Comparison of ENCODE assay signal across 19 cellular contexts in the genomic region with DNA sequence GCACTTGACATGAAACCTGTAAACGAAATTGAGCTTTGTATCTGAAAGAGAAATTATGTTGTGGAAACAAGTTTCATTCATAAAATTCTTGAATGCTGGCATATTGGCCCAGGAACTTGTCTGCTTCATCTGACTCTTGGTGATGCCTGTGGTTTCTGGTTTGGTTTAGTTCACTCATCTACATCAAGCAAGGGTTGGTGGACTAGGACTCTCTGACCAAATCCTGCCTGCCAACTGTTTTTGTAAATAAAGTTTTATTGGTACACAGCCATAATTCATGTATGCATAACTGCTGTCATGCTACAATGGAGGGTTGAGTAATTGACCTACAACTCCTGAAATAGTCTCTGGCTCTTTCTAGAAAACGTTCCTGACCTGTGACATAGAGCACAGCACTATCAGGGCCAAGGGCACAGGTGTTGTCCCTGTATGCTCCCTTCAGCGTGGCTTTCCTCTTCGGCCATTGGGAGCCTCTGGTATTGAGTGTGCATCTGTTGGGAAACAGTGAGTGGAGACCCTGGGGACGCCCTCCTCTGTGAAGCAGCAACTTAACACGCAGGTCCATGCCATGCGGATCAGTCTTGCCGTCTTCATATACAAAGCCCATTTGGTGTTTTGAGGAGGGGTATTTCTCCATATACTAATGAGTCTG.
DNase-seq lines count a peak whose midpoint lies in the region; ATAC-seq and TF ChIP-seq lines count a peak whose summit lies in the region.
"Had no signal": no experiment of that assay in that cellular context is flagged by ENCODE, and none has a peak within 500 bp of the region (broad histone marks: within the 10 kb centered on the region; RNA-seq: fewer than 3 reads in every experiment).

No MANE protein-coding gene starts in this region.

- H3K4me3 ChIP-seq in GM12865 (ENCODE audit: low read depth, low read length) (no peak overlapping the region), RWPE2 (ENCODE audit: severe bottlenecking) (no peak overlapping the region), thyroid gland (replicated peaks in 1 of 3) (no peak overlapping the region)
- H3K4me3 ChIP-seq: A549, BLaER1, GM23248 had no signal

- no peak for ATAC-seq in RWPE2 (ENCODE audit: low read depth)
- ATAC-seq: A549, HCT116 had no signal

- H3K36me3 ChIP-seq in RWPE2 (ENCODE audit: low read depth) (no peaks in the 10 kb centered on the region), thyroid gland (no peaks in the 10 kb centered on the region)

- H3K9me3 ChIP-seq in RWPE2 (ENCODE audit: severe bottlenecking), result no peaks in the 10 kb centered on the region
- no peaks in the 10 kb centered on the region for H3K9me3 ChIP-seq in thyroid gland

- peaks cover 5% of the 10 kb centered on the region for H3K4me1 ChIP-seq in RWPE2 (ENCODE audit: insufficient read depth, poor library complexity, severe bottlenecking)
- H3K4me1 ChIP-seq in thyroid gland, result peaks cover 34 to 35% of the 10 kb centered on the region in 2 donors
- H3K4me1 ChIP-seq: A549 had no signal

- H3K27ac ChIP-seq in RWPE2 (ENCODE audit: poor library complexity, severe bottlenecking) (no peak overlapping the region), thyroid gland (peak overlapping the region; percentile 38 to 85 (median 59))
- H3K27ac ChIP-seq: A549, BLaER1, GM23248 had no signal

- CTCF ChIA-PET in HEK293T (lab: Yijun Ruan, JAX), result interaction anchor here (1.0 kb wide), 1 partner anchor 23 kb away, joined by 4 read pairs; no protein-coding TSS in a partner anchor

- TF ChIP-seq CTCF in GM12865 (IDR thresholded peaks at IDR 0.05; ENCODE audit: insufficient read depth, low read depth, low read length, missing control alignments) (no peak), RWPE2 (IDR thresholded peaks at IDR 0.05; ENCODE audit: poor library complexity, severe bottlenecking) (no peak), thyroid gland (IDR thresholded peaks at IDR 0.05) (no peak)

- POLR2A ChIA-PET in HEK293T (lab: Yijun Ruan, JAX), result no interaction called here

- intact Hi-C loops in thyroid gland (cut with DNase I), result no loop called here

- 90 to 92% methylated on average over 6 to 8 of the region's 8 CpGs for WGBS in thyroid gland, 2 donors

- DNase-seq in GM12865 (ENCODE audit: low read depth) (peak; percentile 26), RWPE2 (ENCODE audit: low spot score) (peak; percentile 23), islet precursor cell (peak; percentile 9), thyroid gland (no peak), NCI-H748 treated with DMSO at 0.1 percent for 48 hours (lab: John Stamatoyannopoulos, UW) (no peak), NCI-H2029 (lab: John Stamatoyannopoulos, UW) (no peak), HEK293T (ENCODE audit: extremely low spot score) (no peak)
- DNase-seq: CD4-positive, alpha-beta memory T cell; DMS53; GM23248; NCI-H1092 treated with DMSO at 0.1 percent for 48 hours; NCI-H146; NCI-H2081; OCI-M1; SHP77; SK-N-SH had no signal

- no peak for TF ChIP-seq POLR2A in thyroid gland (IDR thresholded peaks at IDR 0.05)

- no peaks in the 10 kb centered on the region for H3K27me3 ChIP-seq in RWPE2 (ENCODE audit: insufficient read depth, poor library complexity, severe bottlenecking)
- no peaks in the 10 kb centered on the region for H3K27me3 ChIP-seq in thyroid gland
- H3K27me3 ChIP-seq: BLaER1 had no signal

TF ChIP-seq in HEK293T, 16 proteins besides CTCF, POLR2A, EP300 and RAD21:
- TF ChIP-seq FOXM1 (IDR thresholded peaks at IDR 0.05; ENCODE audit: borderline replicate concordance) (no peak), TARDBP (IDR thresholded peaks at IDR 0.05) (no peak), ARNT (IDR thresholded peaks at IDR 0.05) (no peak), L3MBTL2 (conservative IDR thresholded peaks at IDR 0.05) (no peak), NFRKB (IDR thresholded peaks at IDR 0.05) (no peak)
- TF ChIP-seq, protein P1, sequence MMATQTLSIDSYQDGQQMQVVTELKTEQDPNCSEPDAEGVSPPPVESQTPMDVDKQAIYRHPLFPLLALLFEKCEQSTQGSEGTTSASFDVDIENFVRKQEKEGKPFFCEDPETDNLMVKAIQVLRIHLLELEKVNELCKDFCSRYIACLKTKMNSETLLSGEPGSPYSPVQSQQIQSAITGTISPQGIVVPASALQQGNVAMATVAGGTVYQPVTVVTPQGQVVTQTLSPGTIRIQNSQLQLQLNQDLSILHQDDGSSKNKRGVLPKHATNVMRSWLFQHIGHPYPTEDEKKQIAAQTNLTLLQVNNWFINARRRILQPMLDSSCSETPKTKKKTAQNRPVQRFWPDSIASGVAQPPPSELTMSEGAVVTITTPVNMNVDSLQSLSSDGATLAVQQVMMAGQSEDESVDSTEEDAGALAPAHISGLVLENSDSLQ (IDR thresholded peaks at IDR 0.05), result no peak

Comparison
In these comparisons a context has a peak if more than half of its experiments do, and no peak if none do; other contexts are left out.
1. DNase-seq: peak in GM12865 (single experiment), RWPE2 (single experiment) and islet precursor cell (single experiment); none in thyroid gland (0 of 2), NCI-H748 treated with DMSO at 0.1 percent for 48 hours (single experiment), NCI-H2029 (single experiment) and HEK293T (single experiment).